Comparison of ENCODE assay signal across 1 cellular context in the genomic region with DNA sequence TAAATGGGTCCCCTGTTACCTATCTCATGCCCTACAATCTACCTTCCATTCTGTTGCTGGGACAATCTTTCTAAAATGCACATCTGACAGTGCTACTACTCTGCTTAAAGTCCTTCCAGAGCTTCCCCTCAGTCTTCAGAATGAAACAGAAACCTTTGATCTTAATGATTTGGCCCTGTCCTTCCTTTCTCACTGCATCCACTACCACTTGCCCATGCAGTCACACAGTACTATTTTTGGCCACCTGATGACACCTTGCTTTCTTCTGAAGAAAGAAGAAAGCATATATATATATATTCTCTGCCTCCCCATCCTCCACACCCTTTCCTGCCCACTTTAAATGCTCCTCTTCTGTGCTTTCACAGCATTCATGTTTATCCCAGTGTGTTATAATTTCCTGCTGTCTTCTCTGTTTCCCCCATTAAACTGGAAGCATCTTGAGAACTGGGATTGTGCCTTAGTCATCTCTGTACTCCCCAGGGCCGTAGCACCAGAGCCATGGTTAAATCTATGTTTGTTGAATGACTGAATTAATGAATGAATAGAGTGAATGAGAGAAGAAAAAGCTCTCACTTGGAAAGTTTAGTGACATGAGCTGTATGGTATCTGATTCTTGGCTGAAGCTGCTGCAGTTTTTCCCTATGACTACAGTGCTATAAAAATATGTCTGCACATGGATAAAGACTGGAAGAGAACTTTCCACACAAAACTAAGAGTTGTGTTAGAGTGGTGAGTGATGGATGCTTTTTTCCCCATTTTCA.
TF ChIP-seq lines count a peak whose summit lies in the region.

No MANE protein-coding gene starts in this region.

TF ChIP-seq in HCT116, 20 proteins besides CTCF, POLR2A, EP300 and RAD21 (continued from another document):
- TF ChIP-seq, protein P1, sequence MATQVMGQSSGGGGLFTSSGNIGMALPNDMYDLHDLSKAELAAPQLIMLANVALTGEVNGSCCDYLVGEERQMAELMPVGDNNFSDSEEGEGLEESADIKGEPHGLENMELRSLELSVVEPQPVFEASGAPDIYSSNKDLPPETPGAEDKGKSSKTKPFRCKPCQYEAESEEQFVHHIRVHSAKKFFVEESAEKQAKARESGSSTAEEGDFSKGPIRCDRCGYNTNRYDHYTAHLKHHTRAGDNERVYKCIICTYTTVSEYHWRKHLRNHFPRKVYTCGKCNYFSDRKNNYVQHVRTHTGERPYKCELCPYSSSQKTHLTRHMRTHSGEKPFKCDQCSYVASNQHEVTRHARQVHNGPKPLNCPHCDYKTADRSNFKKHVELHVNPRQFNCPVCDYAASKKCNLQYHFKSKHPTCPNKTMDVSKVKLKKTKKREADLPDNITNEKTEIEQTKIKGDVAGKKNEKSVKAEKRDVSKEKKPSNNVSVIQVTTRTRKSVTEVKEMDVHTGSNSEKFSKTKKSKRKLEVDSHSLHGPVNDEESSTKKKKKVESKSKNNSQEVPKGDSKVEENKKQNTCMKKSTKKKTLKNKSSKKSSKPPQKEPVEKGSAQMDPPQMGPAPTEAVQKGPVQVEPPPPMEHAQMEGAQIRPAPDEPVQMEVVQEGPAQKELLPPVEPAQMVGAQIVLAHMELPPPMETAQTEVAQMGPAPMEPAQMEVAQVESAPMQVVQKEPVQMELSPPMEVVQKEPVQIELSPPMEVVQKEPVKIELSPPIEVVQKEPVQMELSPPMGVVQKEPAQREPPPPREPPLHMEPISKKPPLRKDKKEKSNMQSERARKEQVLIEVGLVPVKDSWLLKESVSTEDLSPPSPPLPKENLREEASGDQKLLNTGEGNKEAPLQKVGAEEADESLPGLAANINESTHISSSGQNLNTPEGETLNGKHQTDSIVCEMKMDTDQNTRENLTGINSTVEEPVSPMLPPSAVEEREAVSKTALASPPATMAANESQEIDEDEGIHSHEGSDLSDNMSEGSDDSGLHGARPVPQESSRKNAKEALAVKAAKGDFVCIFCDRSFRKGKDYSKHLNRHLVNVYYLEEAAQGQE (IDR thresholded peaks at IDR 0.05; ENCODE audit: low read depth) = no peak
- TF ChIP-seq EZH2 (IDR thresholded peaks at IDR 0.05) = no peak
